In the genomic region with DNA sequence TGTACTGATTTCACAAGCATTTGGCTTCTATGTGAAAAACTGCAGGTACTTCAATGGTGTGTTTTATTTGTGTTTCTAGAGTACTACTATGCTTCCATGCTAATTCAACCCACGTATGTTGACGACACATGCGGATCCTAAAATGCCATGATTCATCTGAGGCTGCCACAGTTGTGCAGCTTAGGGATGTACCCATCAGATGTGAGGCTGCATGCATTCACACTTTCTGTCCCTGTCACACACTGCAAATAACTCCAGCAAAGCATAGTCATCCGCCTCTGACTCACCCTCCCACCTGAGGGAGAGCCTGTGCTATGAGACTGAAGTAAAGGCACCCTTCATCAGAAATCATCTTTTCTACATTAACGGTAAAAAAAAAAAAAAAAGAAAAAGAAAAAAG, we compare ENCODE assay signal across 9 cellular contexts. TPM values are rescaled to one million over a fixed set of nuclear protein-coding genes. Genes with fewer than 3 reads are reported as not detected.
DNase-seq lines count a peak whose midpoint lies in the region; ATAC-seq lines count a peak whose summit lies in the region.
"Had no signal": no experiment of that assay in that cellular context is flagged by ENCODE, and none has a peak within 500 bp of the region (broad histone marks: within the 10 kb centered on the region; RNA-seq: fewer than 3 reads in every experiment).

No MANE protein-coding gene starts in this region.

- no peak overlapping the region for H3K4me3 Mint-ChIP-seq in T-cell

- no peaks in the 10 kb centered on the region for H3K9me3 Mint-ChIP-seq in T-cell

- intact Hi-C loops in left ventricle myocardium superior (cut with micrococcal nuclease) = no loop called here

- POLR2A ChIA-PET in T-cell (lab: Charles Lee) = interaction anchor here in 1 of 2 donors (0.7 kb wide), 2 partner anchors 11 to 252 kb away, joined by 3 to 4 read pairs; no protein-coding TSS in a partner anchor

- no peaks in the 10 kb centered on the region for H3K27me3 Mint-ChIP-seq in T-cell

- CTCF ChIA-PET in T-cell (lab: Charles Lee) = interaction anchor here in 1 of 2 donors (1.1 kb wide), 1 partner anchor 13 kb away, joined by 3 read pairs; no protein-coding TSS in a partner anchor

- ATAC-seq in GM21619 (IDR thresholded peaks at IDR 0.05; ENCODE audit: unreplicated experiment) = peak; percentile 48
- peak; percentile 58 to 95 (median 86) for ATAC-seq in T-cell (replicated peaks in 1 of 4)
- ATAC-seq in left ventricle myocardium superior = no peak
- no peak for ATAC-seq in HG02763 (IDR thresholded peaks at IDR 0.05; ENCODE audit: unreplicated experiment)

- peak overlapping the region in 1 of 2 donors; percentile 57 for H3K27ac Mint-ChIP-seq in T-cell

- H3K36me3 Mint-ChIP-seq in T-cell = no peaks in the 10 kb centered on the region

- peaks cover 31 to 42% (median 40%) of the 10 kb centered on the region in 3 donors for H3K4me1 Mint-ChIP-seq in T-cell

- DNase-seq in T-cell = peak in 2 of 34 experiments; percentile 32 to 39
- peak; percentile 59 for DNase-seq in activated naive CD8-positive, alpha-beta T cell treated with anti-CD3 and anti-CD28 coated beads, Interleukin-2, amount 50 U/mL, for 16 hours (ENCODE audit: low read depth, low spot score)
- DNase-seq in stimulated activated CD4-positive, alpha-beta T cell treated with anti-CD3 and anti-CD28 coated beads, Interleukin-1b, Interleukin-23, amount 100 ng/mL, for 48 hours = peak; percentile 89
- DNase-seq in left ventricle myocardium superior = no peak
- DNase-seq in NCI-H774 (lab: John Stamatoyannopoulos, UW) = no peak
- DNase-seq in GDM1 (lab: John Stamatoyannopoulos, UW) = no peak
- DNase-seq: NCI-H2171 had no signal

RNA-seq across cellular contexts. Expression of gene SERTAD2, which starts 22.1 kb away (rescaled TPM):
- total RNA-seq in T-cell (10 to 100 TPM; 22.8 to 39.7 (median 27.4) TPM), left ventricle myocardium superior (14.6 TPM)

Comparison
In these comparisons a context has a peak if more than half of its experiments do, and no peak if none do; other contexts are left out.
1. ATAC-seq: peak in GM21619 (single experiment) and T-cell (4 of 4); none in left ventricle myocardium superior (single experiment) and HG02763 (single experiment).
2. DNase-seq: peak in activated naive CD8-positive, alpha-beta T cell treated with anti-CD3 and anti-CD28 coated beads, Interleukin-2, amount 50 U/mL, for 16 hours (single experiment) and stimulated activated CD4-positive, alpha-beta T cell treated with anti-CD3 and anti-CD28 coated beads, Interleukin-1b, Interleukin-23, amount 100 ng/mL, for 48 hours (single experiment); none in left ventricle myocardium superior (single experiment), NCI-H774 (single experiment) and GDM1 (single experiment).